9 cellular contexts compared by ENCODE assay signal in the genomic region with DNA sequence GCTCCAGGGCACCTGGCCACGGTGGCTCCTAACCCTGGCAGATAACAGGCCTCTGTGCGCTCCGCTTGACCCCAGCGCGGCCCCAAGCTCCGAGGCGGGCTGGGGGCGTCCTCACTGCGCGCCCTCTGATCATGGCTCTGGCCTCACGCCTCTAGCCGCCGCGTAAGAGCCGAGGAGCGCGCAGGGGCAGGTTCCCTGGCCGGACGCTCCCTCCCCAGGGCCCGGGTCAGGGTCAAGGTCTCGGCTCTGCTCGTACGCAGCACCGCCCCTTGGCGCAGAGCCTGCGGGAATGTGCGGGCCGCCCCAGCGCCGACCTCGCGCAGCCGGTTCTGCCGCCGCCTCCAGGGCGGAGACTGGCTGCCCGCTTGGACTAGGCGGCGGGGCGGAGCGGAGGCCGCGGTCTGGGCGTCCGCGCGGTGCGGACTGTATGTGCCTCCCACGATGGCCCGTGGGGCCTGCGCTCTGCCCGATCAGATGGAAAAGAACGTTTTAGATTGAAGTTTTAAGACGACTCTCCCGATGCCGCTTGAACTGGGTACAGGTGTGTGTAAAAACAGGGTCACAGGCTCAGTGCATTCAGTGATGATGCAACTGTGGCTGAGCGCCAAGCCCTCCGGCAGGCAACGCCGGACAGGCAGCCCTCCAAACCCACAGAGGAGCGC. TPM values are rescaled to one million over a fixed set of nuclear protein-coding genes. Genes with fewer than 3 reads are reported as not detected.
DNase-seq lines count a peak whose midpoint lies in the region; ATAC-seq and TF ChIP-seq lines count a peak whose summit lies in the region.
"Had no signal": no experiment of that assay in that cellular context is flagged by ENCODE, and none has a peak within 500 bp of the region (broad histone marks: within the 10 kb centered on the region; RNA-seq: fewer than 3 reads in every experiment).

No MANE protein-coding gene starts in this region.

- no peaks in the 10 kb centered on the region for H3F3A ChIP-seq in SK-N-SH (replicated peaks; ENCODE audit: insufficient read depth)

- no peaks in the 10 kb centered on the region for H3K9me2 ChIP-seq in SK-N-SH

- no peak overlapping the region for H3K27ac ChIP-seq in SK-N-SH (ENCODE audit: low read depth in 2 of 2, low read length in 1 of 2)
- peak overlapping the region; percentile 69 to 86 for H3K27ac ChIP-seq in liver (ENCODE audit: low read depth in 1 of 2, low read length in 2 of 2)
- peak overlapping the region in 4 of 5 donors; percentile 10 to 70 (median 32) for H3K27ac ChIP-seq in stomach
- H3K27ac ChIP-seq: epithelial cell of prostate had no signal

- peak; percentile 38 for ATAC-seq in HG02642 (IDR thresholded peaks at IDR 0.05; ENCODE audit: poor library complexity, unreplicated experiment)

- TF ChIP-seq RAD21 in SK-N-SH (IDR thresholded peaks at IDR 0.05; ENCODE audit: low read length) = no peak
- TF ChIP-seq RAD21 in liver (IDR thresholded peaks at IDR 0.05) = peak in 1 of 2 donors; percentile 4

- DNase-seq in NCI-H2227 (lab: John Stamatoyannopoulos, UW; ENCODE audit: unreplicated experiment) = peak; percentile 40
- no peak for DNase-seq in NCI-H2227 treated with DMSO at 0.1 percent for 48 hours (lab: John Stamatoyannopoulos, UW)
- peak; percentile 82 for DNase-seq in SK-N-SH
- peak; percentile 56 for DNase-seq in dermis blood vessel endothelial cell
- peak; percentile 93 for DNase-seq in stomach
- DNase-seq in NK-92 treated with Interleukin-12 subunit alpha and Interleukin-12 subunit beta, amount 100 ng/mL, for 24 hours (lab: John Stamatoyannopoulos, UW) = no peak

- H3K36me3 ChIP-seq in SK-N-SH (replicated peaks in 1 of 2; ENCODE audit: control insufficient read depth in 1 of 2, insufficient read depth in 2 of 2, low read length in 1 of 2) = no peaks in the 10 kb centered on the region
- no peaks in the 10 kb centered on the region for H3K36me3 ChIP-seq in liver (ENCODE audit: control insufficient read depth in 4 of 4, insufficient read depth in 3 of 4, low read depth in 1 of 4, low read length in 3 of 4)
- H3K36me3 ChIP-seq in stomach = no peaks in the 10 kb centered on the region

- no peak for TF ChIP-seq POLR2A in stomach (IDR thresholded peaks at IDR 0.05)

- H3K4me1 ChIP-seq in SK-N-SH (ENCODE audit: control insufficient read depth in 1 of 2, insufficient read depth in 2 of 2, low read depth in 1 of 2, low read length in 1 of 2) (no peaks in the 10 kb centered on the region; a peak in 1 of 4 replicates), liver (ENCODE audit: control insufficient read depth in 4 of 4, insufficient read depth in 4 of 4, low read length in 3 of 4) (peaks cover 2 to 24% (median 10%) of the 10 kb centered on the region in 4 donors), stomach (peaks cover 13 to 28% (median 23%) of the 10 kb centered on the region in 4 donors)

- TF ChIP-seq EP300 in SK-N-SH (IDR thresholded peaks at IDR 0.05; ENCODE audit: borderline replicate concordance in 1 of 2, low read depth in 1 of 2, low read length in 1 of 2) = no peak
- no peak for TF ChIP-seq EP300 in stomach (IDR thresholded peaks at IDR 0.05)

- H3K79me2 ChIP-seq in SK-N-SH (ENCODE audit: insufficient read depth) = no peaks in the 10 kb centered on the region

- no peaks in the 10 kb centered on the region for H4K20me1 ChIP-seq in SK-N-SH (ENCODE audit: insufficient read depth)

- CTCF ChIA-PET in SK-N-SH (lab: Yijun Ruan, JAX) = interaction anchor here (1.5 kb wide), 1 partner anchor 10 kb away, joined by 3 read pairs; no protein-coding TSS in a partner anchor

- H3K4me2 ChIP-seq in SK-N-SH = no peak overlapping the region

- H3K9ac ChIP-seq in SK-N-SH (no peak overlapping the region), liver (ENCODE audit: low read depth in 1 of 2, low read length in 2 of 2) (peak overlapping the region; percentile 44 to 47)

- H3K9me3 ChIP-seq in SK-N-SH (no peaks in the 10 kb centered on the region), liver (ENCODE audit: control insufficient read depth in 4 of 4, low read length in 3 of 4) (no peaks in the 10 kb centered on the region), stomach (no peaks in the 10 kb centered on the region)

- H2AFZ ChIP-seq in SK-N-SH (ENCODE audit: low read depth) = no peak overlapping the region

- H3K4me3 ChIP-seq in SK-N-SH (ENCODE audit: low read depth in 2 of 2, low read length in 1 of 2) (no peak overlapping the region; a peak in 1 of 4 replicates), liver (ENCODE audit: low read depth in 1 of 3, low read length in 3 of 3) (peak overlapping the region; percentile 43 to 68 (median 65)), stomach (peak overlapping the region; percentile 52 to 59 (median 54))

- H3K27me3 ChIP-seq in SK-N-SH (ENCODE audit: insufficient read depth) = no peaks in the 10 kb centered on the region
- H3K27me3 ChIP-seq in liver (ENCODE audit: control insufficient read depth in 4 of 4, insufficient read depth in 4 of 4, low read length in 3 of 4) = no peaks in the 10 kb centered on the region
- peaks cover 0 to 6% (median 0%) of the 10 kb centered on the region in 3 donors for H3K27me3 ChIP-seq in stomach

- no peak for TF ChIP-seq CTCF in SK-N-SH (IDR thresholded peaks at IDR 0.05)
- TF ChIP-seq CTCF in liver (IDR thresholded peaks at IDR 0.05; ENCODE audit: low read depth, low read length, missing input control) = no peak
- TF ChIP-seq CTCF in stomach (IDR thresholded peaks at IDR 0.05) = no peak

- POLR2A ChIA-PET in SK-N-SH (lab: Yijun Ruan, JAX) = no interaction called here

- intact Hi-C loops in stomach (cut with DNase I; ENCODE audit: low total_unique reads) = no loop called here

- WGBS in SK-N-SH (ENCODE audit: low lambda C conversion rate) = 55% methylated on average over 46 of the region's 61 CpGs
- WGBS in liver = under 1% methylated on average over 61 of the region's 61 CpGs
- 1 to 3% (median 1%) methylated on average over 6 to 61 of the region's 61 CpGs for WGBS in stomach, 5 donors

TF ChIP-seq in SK-N-SH, 30 proteins besides CTCF, POLR2A, EP300 and RAD21 (continues in another document):
- TF ChIP-seq RCOR1 (IDR thresholded peaks at IDR 0.05; ENCODE audit: low read length) = no peak
- TF ChIP-seq SIN3A (IDR thresholded peaks at IDR 0.05; ENCODE audit: borderline replicate concordance, low read depth, low read length) = no peak
- TF ChIP-seq MEF2A (IDR thresholded peaks at IDR 0.05; ENCODE audit: borderline replicate concordance, low read depth) = no peak
- TF ChIP-seq FOXJ3 (CRISPR knock-in tag; IDR thresholded peaks at IDR 0.05) = no peak
- TF ChIP-seq RXRA (IDR thresholded peaks at IDR 0.05; ENCODE audit: borderline replicate concordance, low read depth) = no peak
- no peak for TF ChIP-seq CHD2 (IDR thresholded peaks at IDR 0.05; ENCODE audit: low read length, partially characterized antibody)
- no peak for TF ChIP-seq NFIC (IDR thresholded peaks at IDR 0.05; ENCODE audit: borderline replicate concordance)
- no peak for TF ChIP-seq GATA2 (CRISPR knock-in tag; IDR thresholded peaks at IDR 0.05)

TF ChIP-seq in liver, 16 proteins besides CTCF, POLR2A, EP300 and RAD21 (continues in another document):
- peak; percentile 38 for TF ChIP-seq HNF4G (IDR thresholded peaks at IDR 0.05)
- TF ChIP-seq EGR1 (IDR thresholded peaks at IDR 0.05; ENCODE audit: low read depth in 2 of 2) = no peak
- TF ChIP-seq SP1 (IDR thresholded peaks at IDR 0.05) = peak; percentile 86
- TF ChIP-seq HNF4A (conservative IDR thresholded peaks at IDR 0.05) = peak; percentile 75 to 78
- TF ChIP-seq, protein P1, sequence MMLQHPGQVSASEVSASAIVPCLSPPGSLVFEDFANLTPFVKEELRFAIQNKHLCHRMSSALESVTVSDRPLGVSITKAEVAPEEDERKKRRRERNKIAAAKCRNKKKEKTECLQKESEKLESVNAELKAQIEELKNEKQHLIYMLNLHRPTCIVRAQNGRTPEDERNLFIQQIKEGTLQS (IDR thresholded peaks at IDR 0.05) = peak; percentile 80
- no peak for TF ChIP-seq FOXA2 (IDR thresholded peaks at IDR 0.05)
- no peak for TF ChIP-seq JUND (IDR thresholded peaks at IDR 0.05)
- peak; percentile 58 to 68 for TF ChIP-seq RXRA (IDR thresholded peaks at IDR 0.05)
- peak; percentile 94 for TF ChIP-seq NR2F2 (IDR thresholded peaks at IDR 0.05)
- peak; percentile 67 for TF ChIP-seq YY1 (IDR thresholded peaks at IDR 0.05)
- TF ChIP-seq TAF1 (conservative IDR thresholded peaks at IDR 0.05) = peak; percentile 62

RNA-seq across cellular contexts. Expression of gene CHST14, which starts 40.8 kb away (rescaled TPM):
- polyA plus RNA-seq in SK-N-SH (2012; rRNA removed) (34.2 and 43.2 TPM in 2 replicates), liver (1 to 10 TPM; 2.3 to 5.3 TPM), stomach (1 to 10 TPM in 2 of 3 donors, under 1 TPM in 1; 0.92 to 7.4 (median 2.7) TPM)
- polyA plus RNA-seq in SK-N-SH (2012; cell fraction: cytosol; rRNA removed) = 24.9 and 34.3 TPM in 2 replicates
- polyA plus RNA-seq in SK-N-SH (2012; cell fraction: nucleus; rRNA removed) = 20.4 and 24.0 TPM in 2 replicates
- total RNA-seq in dermis blood vessel endothelial cell (11.7 and 19.7 TPM in 2 replicates), liver (1 to 10 TPM; 2.9 to 3.3 TPM), stomach (10 to 100 TPM in 2 of 5 donors, 1 to 10 TPM in 3; 2.5 to 14.6 (median 5.4) TPM)

RNA-seq across cellular contexts. Expression of gene CCDC32, which starts 53.2 kb away (rescaled TPM):
- polyA plus RNA-seq in SK-N-SH (2012; rRNA removed) (7.4 and 8.2 TPM in 2 replicates), liver (1 to 10 TPM; 7.9 to 8.8 TPM), stomach (10 to 100 TPM; 14.4 to 65.7 (median 28.1) TPM)
- polyA plus RNA-seq in SK-N-SH (2012; cell fraction: cytosol; rRNA removed) = 12.1 and 13.6 TPM in 2 replicates
- 9.7 and 16.9 TPM in 2 replicates for polyA plus RNA-seq in SK-N-SH (2012; cell fraction: nucleus; rRNA removed)
- total RNA-seq in dermis blood vessel endothelial cell (20.3 and 25.7 TPM in 2 replicates), liver (10 to 100 TPM in 1 of 2 donors, 1 to 10 TPM in 1; 8.9 to 13.5 TPM), stomach (10 to 100 TPM; 12.3 to 39.4 (median 32.9) TPM)

RNA-seq across cellular contexts. Expression of gene RPUSD2, which starts 57.5 kb away (rescaled TPM):
- polyA plus RNA-seq in SK-N-SH (2012; rRNA removed) = 10.3 and 10.8 TPM in 2 replicates
- polyA plus RNA-seq in SK-N-SH (2012; cell fraction: cytosol; rRNA removed) = 7.0 and 9.1 TPM in 2 replicates
- polyA plus RNA-seq in SK-N-SH (2012; cell fraction: nucleus; rRNA removed) = 8.9 and 13.0 TPM in 2 replicates
- total RNA-seq in dermis blood vessel endothelial cell = 14.0 and 14.8 TPM in 2 replicates
- 1 to 10 TPM; 7.4 to 7.6 TPM for total RNA-seq in liver
- 1 to 10 TPM; 5.3 to 5.8 TPM for polyA plus RNA-seq in liver
- total RNA-seq in stomach = 10 to 100 TPM in 1 of 5 donors, 1 to 10 TPM in 2, not detected in 2; 7.0 to 12.1 (median 8.1) TPM
- polyA plus RNA-seq in stomach = 10 to 100 TPM in 1 of 3 donors, 1 to 10 TPM in 2; 5.6 to 11.9 (median 6.6) TPM

Comparison
In these comparisons a context has a peak if more than half of its experiments do, and no peak if none do; other contexts are left out.
1. DNase-seq: peak in NCI-H2227 (single experiment), SK-N-SH (single experiment), dermis blood vessel endothelial cell (single experiment) and stomach (single experiment); none in NCI-H2227 treated with DMSO at 0.1 percent for 48 hours (single experiment) and NK-92 treated with Interleukin-12 subunit alpha and Interleukin-12 subunit beta, amount 100 ng/mL, for 24 hours (single experiment).
2. H3K27ac ChIP-seq: peak in liver (2 of 2) and stomach (4 of 5); none in SK-N-SH (0 of 2).
3. H3K4me3 ChIP-seq: peak in liver (3 of 3) and stomach (4 of 4); none in SK-N-SH (0 of 2).